Comparison of ENCODE assay signal across 8 cellular contexts in the genomic region with DNA sequence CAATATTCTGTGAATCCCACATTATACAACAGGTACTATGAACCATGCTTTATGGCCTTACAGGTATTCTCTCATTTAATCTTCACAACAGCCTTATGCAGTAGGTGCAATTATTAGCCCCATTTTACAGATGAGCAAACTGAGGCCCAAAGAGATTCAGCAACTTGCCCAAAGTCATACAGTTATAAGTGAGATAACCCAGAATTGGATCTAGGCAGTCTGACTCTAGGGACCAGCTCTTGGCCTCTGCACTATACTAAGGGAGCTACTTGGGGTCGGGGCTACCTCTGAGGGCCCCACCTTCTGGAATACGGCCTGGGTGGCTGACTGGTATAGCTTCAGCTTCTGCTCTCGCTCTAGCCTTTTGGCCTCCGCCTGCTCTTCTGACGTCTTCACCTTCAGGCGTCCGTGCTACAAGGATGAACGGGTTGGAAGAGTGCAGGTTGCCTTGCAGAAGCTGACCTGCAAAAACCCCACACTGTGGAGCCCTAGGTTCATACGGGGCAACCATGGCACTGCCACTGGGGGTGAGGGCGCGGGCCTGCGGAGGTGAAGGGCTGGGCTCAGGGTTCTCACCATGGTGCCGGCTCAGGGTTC. TPM values are rescaled to one million over a fixed set of nuclear protein-coding genes. Genes with fewer than 3 reads are reported as not detected.
DNase-seq lines count a peak whose midpoint lies in the region; ATAC-seq and TF ChIP-seq lines count a peak whose summit lies in the region.

No MANE protein-coding gene starts in this region.

- H3K4me3 Mint-ChIP-seq in Calu3 (ENCODE audit: low read depth, unreplicated experiment) = peak overlapping the region; percentile 67
- H3K4me3 Mint-ChIP-seq in naive thymus-derived CD8-positive, alpha-beta T cell = peak overlapping the region; percentile 78 to 94 (median 92)

- intact Hi-C loops in Calu3 (cut with micrococcal nuclease; ENCODE audit: unreplicated experiment) = loop anchor here (2.0 kb wide), 1 partner anchor 28 kb away; a partner anchor contains a TSS

- TF ChIP-seq CTCF in Calu3 (IDR thresholded peaks at IDR 0.05; ENCODE audit: unreplicated experiment) (no peak), choroid plexus epithelial cell (conservative IDR thresholded peaks at IDR 0.05; ENCODE audit: low read depth, low read length) (no peak)

- CTCF ChIA-PET in Calu3 (lab: Charles Lee) = interaction anchor here (1.0 to 1.7 kb wide), 7 partner anchors 9 to 55 kb away, joined by 3 to 9 read pairs (median 5); a partner anchor contains a TSS

- peaks cover 32% of the 10 kb centered on the region for H3K36me3 Mint-ChIP-seq in Calu3 (ENCODE audit: insufficient read depth, unreplicated experiment)
- H3K36me3 Mint-ChIP-seq in naive thymus-derived CD8-positive, alpha-beta T cell = peaks cover 0 to 30% (median 10%) of the 10 kb centered on the region in 3 donors

- ATAC-seq in naive thymus-derived CD8-positive, alpha-beta T cell = no peak

- peaks cover 32% of the 10 kb centered on the region for H3K4me1 Mint-ChIP-seq in Calu3 (ENCODE audit: low read depth, unreplicated experiment)
- peaks cover 31 to 45% (median 41%) of the 10 kb centered on the region in 4 donors for H3K4me1 Mint-ChIP-seq in naive thymus-derived CD8-positive, alpha-beta T cell

- POLR2A ChIA-PET in naive thymus-derived CD8-positive, alpha-beta T cell (lab: Charles Lee) = interaction anchor here (0.6 to 4.1 kb wide), 29 partner anchors 9 to 984 kb away, joined by 3 to 63 read pairs (median 5); a partner anchor contains a TSS

- H3K9me3 ChIP-seq in MG63 = no peaks in the 10 kb centered on the region

- H3K36me3 ChIP-seq in MG63 = no peaks in the 10 kb centered on the region

- BruUV-seq in Calu3 (replicated peaks; lab: Mats Ljungman, UMichigan) = no TSS peak

- no peak for DNase-seq in Calu3
- DNase-seq in MG63 = no peak
- DNase-seq in choroid plexus epithelial cell (ENCODE audit: low read depth) = no peak
- DNase-seq in naive thymus-derived CD8-positive, alpha-beta T cell = peak in 1 of 10 donors; percentile 16
- DNase-seq in activated effector memory CD4-positive, alpha-beta T cell treated with anti-CD3 and anti-CD28 coated beads, Interleukin-2, amount 50 U/mL, for 16 hours = no peak
- DNase-seq in GOT3 (lab: John Stamatoyannopoulos, UW) = no peak
- no peak for DNase-seq in GM19238 (ENCODE audit: insufficient read length, low spot score)
- DNase-seq in NCI-H446 treated with DMSO at 0.1 percent for 48 hours (lab: John Stamatoyannopoulos, UW) = no peak

- no peaks in the 10 kb centered on the region for H3K9me3 Mint-ChIP-seq in Calu3 (ENCODE audit: low read depth, unreplicated experiment)
- no peaks in the 10 kb centered on the region for H3K9me3 Mint-ChIP-seq in naive thymus-derived CD8-positive, alpha-beta T cell

- H3K27ac Mint-ChIP-seq in Calu3 (ENCODE audit: unreplicated experiment) = peak overlapping the region; percentile 65
- peak overlapping the region; percentile 87 to 100 (median 98) for H3K27ac Mint-ChIP-seq in naive thymus-derived CD8-positive, alpha-beta T cell

- no peaks in the 10 kb centered on the region for H3K27me3 ChIP-seq in MG63

- H3K4me3 ChIP-seq in MG63 = peak overlapping the region; percentile 90
- peak overlapping the region; percentile 98 for H3K4me3 ChIP-seq in choroid plexus epithelial cell (ENCODE audit: low read depth, low read length)

- no peaks in the 10 kb centered on the region for H3K27me3 Mint-ChIP-seq in Calu3 (ENCODE audit: unreplicated experiment)
- no peaks in the 10 kb centered on the region for H3K27me3 Mint-ChIP-seq in naive thymus-derived CD8-positive, alpha-beta T cell

RNA-seq across cellular contexts. Expression of a gene that starts 0.8 kb away (rescaled TPM):
- 35.3 and 42.2 TPM in 2 replicates for total RNA-seq in Calu3 (2022)
- total RNA-seq in MG63 (2014; rRNA removed; shearing (Covaris generic); ENCODE audit: low replicate concordance) = 1.7 and 2.6 TPM in 2 replicates
- total RNA-seq in naive thymus-derived CD8-positive, alpha-beta T cell = 10 to 100 TPM; 43.3 to 46.5 TPM
- 10 to 100 TPM; 12.7 to 22.1 (median 20.4) TPM for polyA plus RNA-seq in naive thymus-derived CD8-positive, alpha-beta T cell

RNA-seq across cellular contexts. Expression of a gene that starts 7.7 kb away (rescaled TPM):
- total RNA-seq in Calu3 (2022) = 4.5 and 7.5 TPM in 2 replicates
- 0.86 and 2.0 TPM in 2 replicates for total RNA-seq in MG63 (2014; rRNA removed; shearing (Covaris generic); ENCODE audit: low replicate concordance)
- total RNA-seq in naive thymus-derived CD8-positive, alpha-beta T cell = 1 to 10 TPM; 6.5 to 6.9 TPM
- polyA plus RNA-seq in naive thymus-derived CD8-positive, alpha-beta T cell = under 1 TPM in 1 of 3 donors, not detected in 2; 0.13 TPM

RNA-seq across cellular contexts. Expression of a gene that starts 28.2 kb away (rescaled TPM):
- 38.3 and 40.4 TPM in 2 replicates for total RNA-seq in Calu3 (2022)
- 23.6 and 36.7 TPM in 2 replicates for total RNA-seq in MG63 (2014; rRNA removed; shearing (Covaris generic); ENCODE audit: low replicate concordance)
- total RNA-seq in naive thymus-derived CD8-positive, alpha-beta T cell = 100 to 1,000 TPM; 125 to 136 TPM
- 100 to 1,000 TPM; 116 to 154 (median 150) TPM for polyA plus RNA-seq in naive thymus-derived CD8-positive, alpha-beta T cell

RNA-seq across cellular contexts. Expression of a gene that starts 28.9 kb away (rescaled TPM):
- 18.6 and 19.7 TPM in 2 replicates for total RNA-seq in Calu3 (2022)
- total RNA-seq in MG63 (2014; rRNA removed; shearing (Covaris generic); ENCODE audit: low replicate concordance) = 1.5 and 2.5 TPM in 2 replicates
- total RNA-seq in naive thymus-derived CD8-positive, alpha-beta T cell = 10 to 100 TPM; 27.5 to 34.2 TPM
- 10 to 100 TPM; 19.6 to 22.4 (median 20.8) TPM for polyA plus RNA-seq in naive thymus-derived CD8-positive, alpha-beta T cell

RNA-seq across cellular contexts. Expression of a gene that starts 29.0 kb away (rescaled TPM):
- total RNA-seq in Calu3 (2022) = 35.9 and 40.2 TPM in 2 replicates
- 6.6 and 10.6 TPM in 2 replicates for total RNA-seq in MG63 (2014; rRNA removed; shearing (Covaris generic); ENCODE audit: low replicate concordance)
- total RNA-seq in naive thymus-derived CD8-positive, alpha-beta T cell = 10 to 100 TPM; 21.8 to 25.8 TPM
- 1 to 10 TPM; 1.3 to 2.2 (median 1.6) TPM for polyA plus RNA-seq in naive thymus-derived CD8-positive, alpha-beta T cell

Comparison
In these comparisons a context has a peak if more than half of its experiments do, and no peak if none do; other contexts are left out.
1. RNA of a gene that starts 0.8 kb away (total RNA-seq): 43.3 to 46.5 TPM in naive thymus-derived CD8-positive, alpha-beta T cell and 35.3 to 42.2 TPM in Calu3; 1.7 to 2.6 TPM in MG63; every median in the first group is over 10 times any median in the second.